ENCODE assay signal across 1 cellular context in genomic region chr17:50426814-50427787, GRCh38.
TF ChIP-seq lines count a peak whose summit lies in the region.

No MANE protein-coding gene starts in this region.

TF ChIP-seq in HCT116, 20 proteins besides CTCF, POLR2A, EP300 and RAD21 (continued from another document):
- TF ChIP-seq REST (IDR thresholded peaks at IDR 0.05; ENCODE audit: low read depth), result no peak
- peak; percentile 83; the same call in 1 of the 2 replicates for TF ChIP-seq CBX3 (IDR thresholded peaks at IDR 0.05; ENCODE audit: low read depth)
- TF ChIP-seq POLR2AphosphoS5 (IDR thresholded peaks at IDR 0.05; ENCODE audit: low read depth, low read length), result peak; percentile 40; the same call in 1 of the 2 replicates
